Comparison of ENCODE assay signal across 1 cellular context in genomic region chr6:157667211-157668033, GRCh38.
TF ChIP-seq lines count a peak whose summit lies in the region.

No MANE protein-coding gene starts in this region.

TF ChIP-seq in K562, 482 proteins besides CTCF, POLR2A, EP300 and RAD21 (continued from another document and continues in another):
- TF ChIP-seq ETS1 (conservative IDR thresholded peaks at IDR 0.05; ENCODE audit: control insufficient read depth, low read depth, low read length) (no peak), KDM4B (IDR thresholded peaks at IDR 0.05; ENCODE audit: borderline replicate concordance in 2 of 2, low read depth in 1 of 2) (no peak), XRCC5 (IDR thresholded peaks at IDR 0.05; ENCODE audit: low read depth, low read length) (peak; percentile 49; the same call in 1 of the 2 replicates), ZBTB2 (IDR thresholded peaks at IDR 0.05) (peak; percentile 62; the same call in 1 of the 2 replicates), ZNF76 (CRISPR knock-in tag; IDR thresholded peaks at IDR 0.05; ENCODE audit: borderline replicate concordance) (no peak), ZBTB40 (IDR thresholded peaks at IDR 0.05) (peak; percentile 37; the same call in 1 of the 2 replicates), ZBTB40 (CRISPR knock-in tag; IDR thresholded peaks at IDR 0.05) (no peak), ARID3B (CRISPR knock-in tag; IDR thresholded peaks at IDR 0.05; ENCODE audit: borderline replicate concordance) (no peak), DPF2 (IDR thresholded peaks at IDR 0.05) (peak; percentile 70), ZNF764 (CRISPR knock-in tag; IDR thresholded peaks at IDR 0.05; ENCODE audit: low read depth) (no peak), CHAMP1 (IDR thresholded peaks at IDR 0.05) (0 out of 2 replicates have a peak, but pooled peaks have one; percentile 45), POLR2B (IDR thresholded peaks at IDR 0.05; ENCODE audit: low read depth, partially characterized antibody) (peak; percentile 55), EZH2 (IDR thresholded peaks at IDR 0.05; ENCODE audit: borderline replicate concordance, low read depth, low read length) (no peak), NEUROD1 (IDR thresholded peaks at IDR 0.05; ENCODE audit: borderline replicate concordance, low read depth, low read length, partially characterized antibody) (peak; percentile 27), ZBTB34 (CRISPR knock-in tag; IDR thresholded peaks at IDR 0.05) (no peak), ZNF586 (CRISPR knock-in tag; conservative IDR thresholded peaks at IDR 0.05) (no peak), ZNF644 (tag; IDR thresholded peaks at IDR 0.05; ENCODE audit: low read depth) (no peak), MYNN (IDR thresholded peaks at IDR 0.05) (no peak), MYNN (CRISPR knock-in tag; IDR thresholded peaks at IDR 0.05) (no peak), ASH1L (IDR thresholded peaks at IDR 0.05; ENCODE audit: borderline replicate concordance, low read depth, partially characterized antibody) (no peak), POLR2G (IDR thresholded peaks at IDR 0.05; ENCODE audit: low read depth, low read length) (no peak), OTX1 (CRISPR knock-in tag; IDR thresholded peaks at IDR 0.05) (peak; percentile 97), EGR1 (conservative IDR thresholded peaks at IDR 0.05) (no peak), RBM34 (IDR thresholded peaks at IDR 0.05; ENCODE audit: borderline replicate concordance, insufficient read depth, low read length) (no peak), ZBED1 (IDR thresholded peaks at IDR 0.05) (no peak), NFATC3 (IDR thresholded peaks at IDR 0.05) (peak; percentile 83), SAFB2 (IDR thresholded peaks at IDR 0.05; ENCODE audit: borderline replicate concordance, low read depth, low read length, severe bottlenecking) (no peak), GABPB2 (CRISPR knock-in tag; conservative IDR thresholded peaks at IDR 0.05) (no peak), NCOA4 (IDR thresholded peaks at IDR 0.05; ENCODE audit: partially characterized antibody) (peak; percentile 60), BDP1 (IDR thresholded peaks at IDR 0.05; ENCODE audit: insufficient read depth, insufficient read length) (no peak), SMAD3 (CRISPR knock-in tag; conservative IDR thresholded peaks at IDR 0.05) (no peak), EP400 (IDR thresholded peaks at IDR 0.05) (no peak; the same call in 1 of the 2 replicates), ARID1B (IDR thresholded peaks at IDR 0.05) (peak; percentile 61), MTA2 (IDR thresholded peaks at IDR 0.05; ENCODE audit: low read depth) (peak; percentile 36; the same call in 1 of the 2 replicates), ZNF583 (CRISPR knock-in tag; IDR thresholded peaks at IDR 0.05) (no peak), GTF3C2 (IDR thresholded peaks at IDR 0.05; ENCODE audit: borderline replicate concordance, extremely low read depth, insufficient read length) (no peak), HMGXB4 (CRISPR knock-in tag; IDR thresholded peaks at IDR 0.05) (no peak), HDAC1 (IDR thresholded peaks at IDR 0.05) (peak in 1 of 2 experiments; percentile 54; a peak in 1 of 4 replicates), PHF20 (IDR thresholded peaks at IDR 0.05; ENCODE audit: partially characterized antibody) (no peak)
